9 cellular contexts compared by ENCODE assay signal in the genomic region with DNA sequence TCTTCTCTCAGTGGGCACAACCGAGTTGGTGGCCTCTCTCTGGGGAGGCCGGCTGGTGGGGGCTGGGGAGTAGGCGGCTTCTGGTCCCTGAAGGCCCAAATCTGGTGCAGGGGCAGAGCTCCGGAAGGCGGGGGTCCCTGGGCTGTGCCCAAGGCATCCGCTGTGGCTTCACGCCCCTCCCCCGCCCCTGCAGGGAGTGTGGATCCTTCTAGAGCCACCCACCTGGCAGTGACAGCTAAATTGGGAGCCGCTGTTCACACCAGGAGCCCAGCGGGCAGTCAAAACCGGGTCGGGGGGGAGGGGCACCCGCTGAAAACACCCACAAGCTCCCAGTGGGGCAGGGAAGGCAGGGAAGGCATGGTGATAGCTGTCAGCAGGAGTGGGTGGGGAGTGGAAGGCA. TPM values are rescaled to one million over a fixed set of nuclear protein-coding genes. Genes with fewer than 3 reads are reported as not detected.
"Had no signal": no experiment of that assay in that cellular context is flagged by ENCODE, and none has a peak within 500 bp of the region (broad histone marks: within the 10 kb centered on the region; RNA-seq: fewer than 3 reads in every experiment).

No MANE protein-coding gene starts in this region.

- H3K9ac ChIP-seq: GM23248, KMS-11 had no signal

- FAIRE-seq: HTR-8/SVneo had no signal

- H3K4me3 ChIP-seq: GM23248, HAP-1 had no signal

- H3K4me2 ChIP-seq: KMS-11 had no signal

- DNase-seq: GM23248, GOT3, H7, IMR-90, KBM-7 had no signal

- H2AFZ ChIP-seq: GM23248 had no signal

- ATAC-seq: HCT116 had no signal

- H3K27ac ChIP-seq: GM23248, KMS-11 had no signal

- H3K9me3 ChIP-seq: HAP-1 had no signal

- H3K36me3 ChIP-seq: HAP-1 had no signal

RNA-seq across cellular contexts. Expression of a gene that starts 4.6 kb away (rescaled TPM):
- total RNA-seq: GM23248 had no signal
